ENCODE assay signal across 29 cellular contexts in the genomic region with DNA sequence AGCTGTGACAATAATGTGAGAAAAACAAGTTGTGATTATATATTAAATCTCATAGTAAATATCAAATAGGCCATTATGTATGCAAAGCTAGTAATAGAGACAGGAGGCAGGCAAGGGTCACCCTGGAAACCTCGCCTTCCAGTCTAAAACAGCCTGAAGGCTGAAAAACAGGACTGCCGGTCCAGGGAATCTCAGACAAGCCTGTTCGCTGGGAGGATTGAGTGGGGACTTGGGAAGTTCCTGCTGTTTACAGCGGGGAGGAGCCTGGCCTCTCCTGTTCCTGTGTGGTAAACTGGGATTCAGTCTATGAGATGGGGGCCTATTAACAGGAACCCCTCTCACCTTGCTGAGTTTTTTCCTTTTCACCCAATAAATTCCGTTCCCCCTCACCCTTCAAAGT.
DNase-seq lines count a peak whose midpoint lies in the region; ATAC-seq and TF ChIP-seq lines count a peak whose summit lies in the region.
"Had no signal": no experiment of that assay in that cellular context is flagged by ENCODE, and none has a peak within 500 bp of the region (broad histone marks: within the 10 kb centered on the region; RNA-seq: fewer than 3 reads in every experiment).

No MANE protein-coding gene starts in this region.

- H3K9me2 ChIP-seq in hepatocyte (replicated peaks; ENCODE audit: insufficient read depth) = no peaks in the 10 kb centered on the region

- no peaks in the 10 kb centered on the region for H3K79me2 ChIP-seq in hepatocyte

- H3K27ac Mint-ChIP-seq in nephron progenitor cell = peak overlapping the region; percentile 33
- H3K27ac Mint-ChIP-seq: CD14-positive monocyte, IgD-negative memory B cell had no signal

- no peaks in the 10 kb centered on the region for H3K36me3 Mint-ChIP-seq in nephron progenitor cell (ENCODE audit: low read depth)
- H3K36me3 Mint-ChIP-seq: CD14-positive monocyte; CD8-positive, alpha-beta memory T cell; IgD-negative memory B cell had no signal

- H3K9me3 Mint-ChIP-seq in nephron progenitor cell = no peaks in the 10 kb centered on the region

- no peaks in the 10 kb centered on the region for H3K9me3 ChIP-seq in HAP-1
- no peaks in the 10 kb centered on the region for H3K9me3 ChIP-seq in hepatocyte (ENCODE audit: low read depth)
- H3K9me3 ChIP-seq: BE2C, SJCRH30 had no signal

- no peaks in the 10 kb centered on the region for H3K27me3 ChIP-seq in HAP-1 (ENCODE audit: low read depth)
- no peaks in the 10 kb centered on the region for H3K27me3 ChIP-seq in hepatocyte
- H3K27me3 ChIP-seq: BE2C, SJCRH30 had no signal

- no peaks in the 10 kb centered on the region for H3K27me3 Mint-ChIP-seq in nephron progenitor cell (ENCODE audit: low read depth, poor library complexity)
- H3K27me3 Mint-ChIP-seq: CD8-positive, alpha-beta memory T cell; IgD-negative memory B cell had no signal

- no peak overlapping the region for H3K4me2 ChIP-seq in hepatocyte
- H3K4me2 ChIP-seq: KMS-11, PC-9 had no signal

- no peaks in the 10 kb centered on the region for H3K36me3 ChIP-seq in HAP-1 (replicated peaks)
- H3K36me3 ChIP-seq in hepatocyte (replicated peaks; ENCODE audit: insufficient read depth, low read depth) = no peaks in the 10 kb centered on the region
- H3K36me3 ChIP-seq: BE2C, SJCRH30 had no signal

- DNase-seq in NCI-H146 (lab: John Stamatoyannopoulos, UW) (peak; percentile 16), NCI-H146 treated with DMSO at 0.1 percent for 48 hours (lab: John Stamatoyannopoulos, UW; ENCODE audit: unreplicated experiment) (no peak), HAP-1 (ENCODE audit: low spot score in 2 of 2) (peak; percentile 41 to 50), ecto neural progenitor cell (ENCODE audit: low spot score) (peak; percentile 43), nephron progenitor cell (no peak), hepatocyte (ENCODE audit: low spot score) (no peak)
- DNase-seq in effector CD8-positive, alpha-beta T cell (lab: John Stamatoyannopoulos, UW) = no peak
- DNase-seq: 8988T; ACHN; BE2C; Calu3; CD8-positive, alpha-beta memory T cell; DND-41; HCEC 1CT; NCI-H1092; NCI-H1436 treated with DMSO at 0.1 percent for 48 hours; NCI-H2029; NCI-H2171; NCI-H226; NCI-H510A; NCI-H774; PC-9; SJCRH30 had no signal

- H3K4me1 ChIP-seq in HAP-1 = peaks cover 6% of the 10 kb centered on the region
- H3K4me1 ChIP-seq in hepatocyte (ENCODE audit: insufficient read depth) = no peaks in the 10 kb centered on the region
- H3K4me1 ChIP-seq: BE2C, SJCRH30 had no signal

- WGBS in hepatocyte (ENCODE audit: low lambda C conversion rate, missing lambda C conversion rate) = 52% methylated on average over 5 of the region's 5 CpGs

- H3K4me1 Mint-ChIP-seq in nephron progenitor cell = no peaks in the 10 kb centered on the region
- H3K4me1 Mint-ChIP-seq: CD14-positive monocyte; CD8-positive, alpha-beta memory T cell; IgD-negative memory B cell had no signal

- in situ Hi-C loops in HAP-1 (cut with MboI; ENCODE audit: low sequenced_read_pairs) = no loop called here

- H2AFZ ChIP-seq in hepatocyte = no peak overlapping the region
- H2AFZ ChIP-seq: PC-9 had no signal

- no peak overlapping the region for H3K4me3 Mint-ChIP-seq in nephron progenitor cell
- H3K4me3 Mint-ChIP-seq: CD14-positive monocyte; CD8-positive, alpha-beta memory T cell; IgD-negative memory B cell had no signal

- TF ChIP-seq CTCF in nephron progenitor cell (IDR thresholded peaks at IDR 0.05) (no peak), hepatocyte (IDR thresholded peaks at IDR 0.05; ENCODE audit: poor library complexity) (no peak)

- H3K4me3 ChIP-seq in HAP-1 (no peak overlapping the region), hepatocyte (no peak overlapping the region)
- H3K4me3 ChIP-seq: PC-9, SJCRH30 had no signal

- no peak overlapping the region for H3K27ac ChIP-seq in hepatocyte
- H3K27ac ChIP-seq: KMS-11, PC-9, SJCRH30 had no signal

- H4K20me1 ChIP-seq in hepatocyte (ENCODE audit: insufficient read depth, poor library complexity, severe bottlenecking) = no peaks in the 10 kb centered on the region

- no peak for ATAC-seq in GM19467 (IDR thresholded peaks at IDR 0.05; ENCODE audit: unreplicated experiment)
- ATAC-seq: Right ventricle myocardium inferior, SK-N-SH treated with all-trans-retinoic acid at 6 μM for 48 hours had no signal

Comparison
In these comparisons a context has a peak if more than half of its experiments do, and no peak if none do; other contexts are left out.
1. DNase-seq: peak in NCI-H146 (single experiment), HAP-1 (2 of 2) and ecto neural progenitor cell (single experiment); none in NCI-H146 treated with DMSO at 0.1 percent for 48 hours (single experiment), nephron progenitor cell (single experiment), hepatocyte (single experiment) and effector CD8-positive, alpha-beta T cell (single experiment).